In genomic region chr14:64704743-64705405, GRCh38 we compare ENCODE assay signal across 1 cellular context.
TF ChIP-seq lines count a peak whose summit lies in the region.

No MANE protein-coding gene starts in this region.

TF ChIP-seq in WTC11, 78 proteins besides CTCF, POLR2A, EP300 and RAD21 (continued from another document):
- TF ChIP-seq PRDM15 (CRISPR knock-in tag; IDR thresholded peaks at IDR 0.05) (no peak; the same call in 1 of the 2 replicates), ZBTB21 (CRISPR knock-in tag; IDR thresholded peaks at IDR 0.05; ENCODE audit: borderline replicate concordance) (no peak), KAT7 (CRISPR knock-in tag; IDR thresholded peaks at IDR 0.05; ENCODE audit: borderline replicate concordance) (no peak), FOXP1 (CRISPR knock-in tag; IDR thresholded peaks at IDR 0.05; ENCODE audit: borderline replicate concordance) (0 out of 2 replicates have a peak, but pooled peaks have one; percentile 7)
TF ChIP-seq in WTC11: peak in this region for 2.
